In the genomic region with DNA sequence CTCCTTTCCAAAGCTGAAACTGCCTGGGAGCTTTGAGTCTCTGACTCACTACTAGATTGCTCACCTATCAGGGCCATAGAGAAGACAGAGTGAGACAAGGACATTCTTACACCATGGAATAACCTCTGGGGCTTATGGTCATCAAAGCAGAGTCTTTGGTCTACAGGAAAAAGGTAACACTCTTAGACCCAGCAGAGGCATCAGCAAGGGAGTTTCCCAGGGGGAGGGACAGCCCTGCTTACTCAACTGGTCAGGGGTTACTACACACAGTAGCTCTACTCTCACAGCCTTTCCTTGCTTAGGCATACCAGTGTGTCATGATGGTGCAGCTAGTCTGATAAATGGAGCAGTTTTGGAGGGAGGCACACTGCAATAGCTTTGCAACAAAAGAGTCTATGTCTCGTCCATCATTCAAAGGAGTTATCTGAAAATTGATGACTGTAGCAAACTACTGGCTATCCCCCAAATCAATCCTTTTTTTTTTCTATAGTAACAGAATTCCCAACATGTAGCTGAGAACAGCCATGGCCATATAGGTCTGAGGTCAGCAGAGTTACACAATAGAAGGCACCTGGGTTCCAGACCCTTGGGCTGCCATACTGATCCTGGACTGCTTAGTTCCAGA, we compare ENCODE assay signal across 9 cellular contexts. TPM values are rescaled to one million over a fixed set of nuclear protein-coding genes. Genes with fewer than 3 reads are reported as not detected.
DNase-seq lines count a peak whose midpoint lies in the region; ATAC-seq and TF ChIP-seq lines count a peak whose summit lies in the region.
"Had no signal": no experiment of that assay in that cellular context is flagged by ENCODE, and none has a peak within 500 bp of the region (broad histone marks: within the 10 kb centered on the region; RNA-seq: fewer than 3 reads in every experiment).

No MANE protein-coding gene starts in this region.

- H3K27me3 ChIP-seq in skeletal muscle satellite cell (ENCODE audit: control insufficient read depth, insufficient read depth, low read length) (no peaks in the 10 kb centered on the region), H7 (ENCODE audit: control insufficient read depth, insufficient read depth, low read length) (no peaks in the 10 kb centered on the region)

- H3K4me1 ChIP-seq in skeletal muscle satellite cell (ENCODE audit: control insufficient read depth, insufficient read depth, low read length) = peaks cover 84% of the 10 kb centered on the region

- H3K36me3 ChIP-seq in skeletal muscle satellite cell (ENCODE audit: insufficient read depth, low read length) (no peaks in the 10 kb centered on the region), H7 (replicated peaks; ENCODE audit: control insufficient read depth, insufficient read depth, low read length) (no peaks in the 10 kb centered on the region)

- H3K9ac ChIP-seq in skeletal muscle satellite cell (ENCODE audit: low read depth, low read length) = peak overlapping the region; percentile 93

- H3K9me3 ChIP-seq in skeletal muscle satellite cell (replicated peaks; ENCODE audit: low read length) = no peaks in the 10 kb centered on the region

- peak overlapping the region; percentile 64 for H3K4me2 ChIP-seq in skeletal muscle satellite cell (ENCODE audit: low read length)

- no peak for TF ChIP-seq CTCF in epithelial cell of esophagus (IDR thresholded peaks at IDR 0.05; ENCODE audit: insufficient read depth, low read depth, low read length, missing control alignments)

- DNase-seq in HuH-7.5 (ENCODE audit: low spot score) (peak; percentile 23), epithelial cell of esophagus (ENCODE audit: low read depth) (peak; percentile 97), NCI-H1092 (lab: John Stamatoyannopoulos, UW) (no peak), T-helper 9 cell (no peak), H7 (no peak)

- H3K4me3 ChIP-seq in epithelial cell of esophagus (ENCODE audit: low read length) (no peak overlapping the region), skeletal muscle satellite cell (ENCODE audit: low read length) (peak overlapping the region; percentile 7), H7 (ENCODE audit: insufficient read depth, low read depth, low read length) (no peak overlapping the region)
- H3K4me3 ChIP-seq: SK-N-MC had no signal

- ATAC-seq in GM18499 (IDR thresholded peaks at IDR 0.05; ENCODE audit: insufficient read depth, unreplicated experiment) (peak; percentile 85), GM21576 (IDR thresholded peaks at IDR 0.05; ENCODE audit: unreplicated experiment) (peak; percentile 77)

RNA-seq across cellular contexts. Expression of gene CD28, which starts 22.4 kb away (rescaled TPM):
- total RNA-seq in skeletal muscle satellite cell (2012; rRNA removed) = not detected in 2 replicates
- total RNA-seq in H7 (2014; rRNA removed; shearing (Covaris generic)) = not detected in 2 replicates

Comparison
In these comparisons a context has a peak if more than half of its experiments do, and no peak if none do; other contexts are left out.
1. DNase-seq: peak in HuH-7.5 (single experiment) and epithelial cell of esophagus (single experiment); none in NCI-H1092 (single experiment), T-helper 9 cell (single experiment) and H7 (single experiment).